ENCODE assay signal across 8 cellular contexts in genomic region chr1:32741417-32742131, GRCh38. TPM values are rescaled to one million over a fixed set of nuclear protein-coding genes. Genes with fewer than 3 reads are reported as not detected.
DNase-seq lines count a peak whose midpoint lies in the region; ATAC-seq, FAIRE-seq and TF ChIP-seq lines count a peak whose summit lies in the region.

No MANE protein-coding gene starts in this region.

- no peak overlapping the region for H3K27ac Mint-ChIP-seq in WTC11

- POLR2A ChIA-PET in WTC11 (lab: Charles Lee): interaction anchor here (1.3 to 2.0 kb wide), 2 partner anchors 12 to 14 kb away, joined by 5 to 10 read pairs; no protein-coding TSS in a partner anchor

- under 1% methylated on average over 37 of the region's 98 CpGs for WGBS in prostate gland

- no peak for TF ChIP-seq CTCF in WTC11 (IDR thresholded peaks at IDR 0.05)
- TF ChIP-seq CTCF in prostate gland (IDR thresholded peaks at IDR 0.05): peak; percentile 20 to 59 (median 46)

- in situ Hi-C loops in ACHN (cut with HindIII; ENCODE audit: low pct_ligation_motif_present, low pct_unique_long_range_greater_than_20kb, low sequenced_read_pairs): no loop called here

- no peak for TF ChIP-seq POLR2A in GM12891 (IDR thresholded peaks at IDR 0.05; ENCODE audit: low read depth, low read length)
- TF ChIP-seq POLR2A in prostate gland (IDR thresholded peaks at IDR 0.05): no peak

- H3K4me1 ChIP-seq in prostate gland (replicated peaks): peaks cover 7% of the 10 kb centered on the region

- H3K4me3 Mint-ChIP-seq in WTC11: peak overlapping the region; percentile 84

- no peaks in the 10 kb centered on the region for H3K36me3 ChIP-seq in prostate gland

- DNase-seq in ACHN (peak; percentile 46), GM12891 (ENCODE audit: insufficient read length, low spot score) (peak; percentile 55), WTC11 (ENCODE audit: low spot score) (no peak), Right ventricle myocardium superior (no peak), prostate gland (ENCODE audit: low spot score) (no peak), activated gamma-delta T cell treated with Interleukin-2 at 50 U/mL for 16 hours (no peak)
- DNase-seq in stimulated activated naive CD4-positive, alpha-beta T cell treated with Interleukin-2 at 50 U/mL for 16 hours (lab: John Stamatoyannopoulos, UW): no peak

- H3K27ac ChIP-seq in prostate gland: peak overlapping the region; percentile 93 to 96

- ATAC-seq in WTC11 (peak; percentile 1; the same call in 1 of the 2 replicates), Right ventricle myocardium superior (ENCODE audit: poor library complexity) (peak; percentile 77), HG03520 (IDR thresholded peaks at IDR 0.05; ENCODE audit: unreplicated experiment) (no peak)

- peaks cover 41% of the 10 kb centered on the region for H3K4me1 Mint-ChIP-seq in WTC11

- no peaks in the 10 kb centered on the region for H3K27me3 ChIP-seq in prostate gland (replicated peaks; ENCODE audit: insufficient read depth)

- H3K4me3 ChIP-seq in prostate gland: peak overlapping the region; percentile 79 to 84

- FAIRE-seq in GM12891 (lab: Jason Lieb, UNC): no peak

- peaks cover 16% of the 10 kb centered on the region for H3K27me3 Mint-ChIP-seq in WTC11 (ENCODE audit: low read depth)

- no peaks in the 10 kb centered on the region for H3K9me3 ChIP-seq in prostate gland

- 0 out of 2 replicates have a peak, but pooled peaks cover 3% of the 10 kb centered on the region for H3K36me3 Mint-ChIP-seq in WTC11

- intact Hi-C loops in Right ventricle myocardium superior (cut with DNase I): no loop called here
- intact Hi-C loops in prostate gland (cut with DNase I): no loop called here

- CTCF ChIA-PET in WTC11 (lab: Charles Lee): interaction anchor here (0.6 to 2.3 kb wide), 6 partner anchors 12 to 411 kb away, joined by 3 to 40 read pairs (median 4); no protein-coding TSS in a partner anchor

- H3K9me3 Mint-ChIP-seq in WTC11: no peaks in the 10 kb centered on the region

TF ChIP-seq in GM12891, 5 proteins besides CTCF, POLR2A, EP300 and RAD21:
- no peak for TF ChIP-seq PAX5 (IDR thresholded peaks at IDR 0.05; ENCODE audit: insufficient read depth, low read length, severe bottlenecking)
- no peak for TF ChIP-seq TAF1 (IDR thresholded peaks at IDR 0.05; ENCODE audit: low read depth, low read length)
- no peak for TF ChIP-seq SPI1 (IDR thresholded peaks at IDR 0.05; ENCODE audit: low read depth, low read length)
- TF ChIP-seq POLR2AphosphoS5 (IDR thresholded peaks at IDR 0.05; ENCODE audit: low read depth, low read length): no peak
TF ChIP-seq in GM12891: peak in this region for 0.

TF ChIP-seq in WTC11, 78 proteins besides CTCF, POLR2A, EP300 and RAD21:
- TF ChIP-seq ZNF423 (CRISPR knock-in tag; IDR thresholded peaks at IDR 0.05): peak; percentile 89
- TF ChIP-seq E2F5 (CRISPR knock-in tag; IDR thresholded peaks at IDR 0.05): no peak

RNA-seq across cellular contexts. Expression of gene SYNC, which starts 39.0 kb away (rescaled TPM):
- polyA plus RNA-seq in GM12891 (2012; ENCODE audit: low read depth, missing spikeins): not detected
- total RNA-seq in WTC11 (2021): 0.09 to 0.21 TPM (median 0.11 TPM) in 3 replicates
- 22.1 TPM for total RNA-seq in Right ventricle myocardium superior
- 10 to 100 TPM in 1 of 2 donors, 1 to 10 TPM in 1; 7.9 to 18.2 TPM for total RNA-seq in prostate gland

Comparison
In these comparisons a context has a peak if more than half of its experiments do, and no peak if none do; other contexts are left out.
1. DNase-seq: peak in ACHN (single experiment) and GM12891 (single experiment); none in WTC11 (single experiment), Right ventricle myocardium superior (single experiment), prostate gland (single experiment), activated gamma-delta T cell treated with Interleukin-2 at 50 U/mL for 16 hours (single experiment) and stimulated activated naive CD4-positive, alpha-beta T cell treated with Interleukin-2 at 50 U/mL for 16 hours (single experiment).